Comparison of ENCODE assay signal across 1 cellular context in genomic region chr12:122875590-122876220, GRCh38.
TF ChIP-seq lines count a peak whose summit lies in the region.

No MANE protein-coding gene starts in this region.

TF ChIP-seq in GM23338, 12 proteins besides CTCF, POLR2A, EP300 and RAD21 (continued from another document):
- TF ChIP-seq, protein P1, sequence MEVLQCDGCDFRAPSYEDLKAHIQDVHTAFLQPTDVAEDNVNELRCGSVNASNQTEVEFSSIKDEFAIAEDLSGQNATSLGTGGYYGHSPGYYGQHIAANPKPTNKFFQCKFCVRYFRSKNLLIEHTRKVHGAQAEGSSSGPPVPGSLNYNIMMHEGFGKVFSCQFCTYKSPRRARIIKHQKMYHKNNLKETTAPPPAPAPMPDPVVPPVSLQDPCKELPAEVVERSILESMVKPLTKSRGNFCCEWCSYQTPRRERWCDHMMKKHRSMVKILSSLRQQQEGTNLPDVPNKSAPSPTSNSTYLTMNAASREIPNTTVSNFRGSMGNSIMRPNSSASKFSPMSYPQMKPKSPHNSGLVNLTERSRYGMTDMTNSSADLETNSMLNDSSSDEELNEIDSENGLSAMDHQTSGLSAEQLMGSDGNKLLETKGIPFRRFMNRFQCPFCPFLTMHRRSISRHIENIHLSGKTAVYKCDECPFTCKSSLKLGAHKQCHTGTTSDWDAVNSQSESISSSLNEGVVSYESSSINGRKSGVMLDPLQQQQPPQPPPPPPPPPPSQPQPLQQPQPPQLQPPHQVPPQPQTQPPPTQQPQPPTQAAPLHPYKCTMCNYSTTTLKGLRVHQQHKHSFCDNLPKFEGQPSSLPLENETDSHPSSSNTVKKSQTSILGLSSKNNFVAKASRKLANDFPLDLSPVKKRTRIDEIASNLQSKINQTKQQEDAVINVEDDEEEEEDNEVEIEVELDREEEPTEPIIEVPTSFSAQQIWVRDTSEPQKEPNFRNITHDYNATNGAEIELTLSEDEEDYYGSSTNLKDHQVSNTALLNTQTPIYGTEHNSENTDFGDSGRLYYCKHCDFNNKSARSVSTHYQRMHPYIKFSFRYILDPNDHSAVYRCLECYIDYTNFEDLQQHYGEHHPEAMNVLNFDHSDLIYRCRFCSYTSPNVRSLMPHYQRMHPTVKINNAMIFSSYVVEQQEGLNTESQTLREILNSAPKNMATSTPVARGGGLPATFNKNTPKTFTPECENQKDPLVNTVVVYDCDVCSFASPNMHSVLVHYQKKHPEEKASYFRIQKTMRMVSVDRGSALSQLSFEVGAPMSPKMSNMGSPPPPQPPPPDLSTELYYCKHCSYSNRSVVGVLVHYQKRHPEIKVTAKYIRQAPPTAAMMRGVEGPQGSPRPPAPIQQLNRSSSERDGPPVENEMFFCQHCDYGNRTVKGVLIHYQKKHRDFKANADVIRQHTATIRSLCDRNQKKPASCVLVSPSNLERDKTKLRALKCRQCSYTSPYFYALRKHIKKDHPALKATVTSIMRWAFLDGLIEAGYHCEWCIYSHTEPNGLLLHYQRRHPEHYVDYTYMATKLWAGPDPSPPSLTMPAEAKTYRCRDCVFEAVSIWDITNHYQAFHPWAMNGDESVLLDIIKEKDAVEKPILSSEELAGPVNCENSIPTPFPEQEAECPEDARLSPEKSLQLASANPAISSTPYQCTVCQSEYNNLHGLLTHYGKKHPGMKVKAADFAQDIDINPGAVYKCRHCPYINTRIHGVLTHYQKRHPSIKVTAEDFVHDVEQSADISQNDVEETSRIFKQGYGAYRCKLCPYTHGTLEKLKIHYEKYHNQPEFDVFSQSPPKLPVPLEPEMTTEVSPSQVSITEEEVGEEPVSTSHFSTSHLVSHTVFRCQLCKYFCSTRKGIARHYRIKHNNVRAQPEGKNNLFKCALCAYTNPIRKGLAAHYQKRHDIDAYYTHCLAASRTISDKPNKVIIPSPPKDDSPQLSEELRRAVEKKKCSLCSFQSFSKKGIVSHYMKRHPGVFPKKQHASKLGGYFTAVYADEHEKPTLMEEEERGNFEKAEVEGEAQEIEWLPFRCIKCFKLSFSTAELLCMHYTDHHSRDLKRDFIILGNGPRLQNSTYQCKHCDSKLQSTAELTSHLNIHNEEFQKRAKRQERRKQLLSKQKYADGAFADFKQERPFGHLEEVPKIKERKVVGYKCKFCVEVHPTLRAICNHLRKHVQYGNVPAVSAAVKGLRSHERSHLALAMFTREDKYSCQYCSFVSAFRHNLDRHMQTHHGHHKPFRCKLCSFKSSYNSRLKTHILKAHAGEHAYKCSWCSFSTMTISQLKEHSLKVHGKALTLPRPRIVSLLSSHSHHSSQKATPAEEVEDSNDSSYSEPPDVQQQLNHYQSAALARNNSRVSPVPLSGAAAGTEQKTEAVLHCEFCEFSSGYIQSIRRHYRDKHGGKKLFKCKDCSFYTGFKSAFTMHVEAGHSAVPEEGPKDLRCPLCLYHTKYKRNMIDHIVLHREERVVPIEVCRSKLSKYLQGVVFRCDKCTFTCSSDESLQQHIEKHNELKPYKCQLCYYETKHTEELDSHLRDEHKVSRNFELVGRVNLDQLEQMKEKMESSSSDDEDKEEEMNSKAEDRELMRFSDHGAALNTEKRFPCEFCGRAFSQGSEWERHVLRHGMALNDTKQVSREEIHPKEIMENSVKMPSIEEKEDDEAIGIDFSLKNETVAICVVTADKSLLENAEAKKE (CRISPR knock-in tag; IDR thresholded peaks at IDR 0.05), result no peak
- no peak for TF ChIP-seq NANOG (IDR thresholded peaks at IDR 0.05; ENCODE audit: borderline replicate concordance)
- no peak for TF ChIP-seq EZH2phosphoT487 (IDR thresholded peaks at IDR 0.05; ENCODE audit: unreplicated experiment)
- no peak for TF ChIP-seq ZNF114 (CRISPR knock-in tag; IDR thresholded peaks at IDR 0.05)
- TF ChIP-seq POLR2AphosphoS5 (IDR thresholded peaks at IDR 0.05; ENCODE audit: low read depth), result no peak
